10 cellular contexts compared by ENCODE assay signal in the genomic region with DNA sequence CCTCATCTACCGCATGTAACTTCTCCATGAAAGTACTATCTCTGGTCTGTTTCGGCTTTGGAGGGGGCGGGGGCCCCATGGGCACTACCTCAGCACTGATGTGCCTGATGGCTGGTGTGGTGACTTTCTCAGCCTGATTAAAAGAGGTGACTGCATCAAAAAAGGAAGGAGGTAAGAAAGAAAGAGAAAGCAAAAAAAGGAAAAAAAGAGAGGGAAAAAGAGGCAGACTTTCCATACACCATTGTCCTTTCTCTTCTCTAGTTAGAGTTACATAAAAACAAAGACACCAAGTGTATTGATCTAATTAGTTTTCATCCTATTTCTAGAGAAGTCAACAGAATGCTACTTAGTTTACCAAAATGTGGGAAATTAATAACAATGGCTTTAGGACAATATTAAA.
"Had no signal": no experiment of that assay in that cellular context is flagged by ENCODE, and none has a peak within 500 bp of the region (broad histone marks: within the 10 kb centered on the region; RNA-seq: fewer than 3 reads in every experiment).

No MANE protein-coding gene starts in this region.

- H3K27me3 ChIP-seq: foreskin keratinocyte, sigmoid colon, spleen had no signal

- H3K4me3 Mint-ChIP-seq: dendritic cell treated with granulocyte-macrophage colony-stimulating factor and Interleukin-4, amounts not matched to agents 40 ng/mL and 50 ng/mL, for 4 days had no signal

- H3K27ac ChIP-seq: foreskin keratinocyte, left ventricle myocardium inferior, sigmoid colon, spleen had no signal

- H3K27me3 Mint-ChIP-seq: dendritic cell treated with granulocyte-macrophage colony-stimulating factor and Interleukin-4, amounts not matched to agents 40 ng/mL and 50 ng/mL, for 4 days had no signal

- H3K4me3 ChIP-seq: left ventricle myocardium inferior, sigmoid colon, spleen had no signal

- H3K4me1 ChIP-seq: foreskin keratinocyte, left ventricle myocardium inferior, sigmoid colon had no signal

- H3K9me3 Mint-ChIP-seq: dendritic cell treated with granulocyte-macrophage colony-stimulating factor and Interleukin-4, amounts not matched to agents 40 ng/mL and 50 ng/mL, for 4 days had no signal

- DNase-seq: activated CD4-positive, alpha-beta T cell treated with anti-CD3 and anti-CD28 coated beads for 48 hours; activated effector memory CD4-positive, alpha-beta T cell treated with anti-CD3 and anti-CD28 coated beads, Interleukin-2, amount 50 U/mL, for 16 hours; effector memory CD4-positive, alpha-beta T cell; foreskin keratinocyte; left ventricle myocardium inferior; mesenchymal stem cell; sigmoid colon; spleen; T-helper 2 cell had no signal

- H3K9me3 ChIP-seq: left ventricle myocardium inferior, sigmoid colon, spleen had no signal

- ATAC-seq: foreskin keratinocyte had no signal

- H3K27ac Mint-ChIP-seq: dendritic cell treated with granulocyte-macrophage colony-stimulating factor and Interleukin-4, amounts not matched to agents 40 ng/mL and 50 ng/mL, for 4 days had no signal
